ENCODE assay signal across 9 cellular contexts in the genomic region with DNA sequence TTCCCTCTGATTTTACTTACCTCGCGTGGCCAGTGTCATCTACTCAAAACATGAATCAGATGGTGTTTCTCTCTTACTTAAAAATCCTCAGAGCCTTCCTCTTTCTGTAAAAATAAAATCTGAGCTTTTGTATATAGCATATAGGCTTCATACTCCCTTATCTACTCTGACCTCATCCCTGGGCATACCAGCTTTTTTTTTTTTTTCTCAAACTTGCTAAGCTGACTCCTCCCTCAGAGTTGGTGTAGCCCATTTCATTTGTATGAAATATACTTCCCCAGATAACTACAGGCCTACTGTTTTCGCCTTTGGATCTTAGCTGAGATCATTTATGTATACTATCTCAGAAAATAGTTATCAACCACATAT.
A peak's percentile ranks its signal among the peaks of the same experiment; 100 is the strongest.
DNase-seq lines count a peak whose midpoint lies in the region; ATAC-seq lines count a peak whose summit lies in the region.
"Had no signal": no experiment of that assay in that cellular context is flagged by ENCODE, and none has a peak within 500 bp of the region (broad histone marks: within the 10 kb centered on the region; RNA-seq: fewer than 3 reads in every experiment).

No MANE protein-coding gene starts in this region.

- peak; percentile 26 for ATAC-seq in GM19023 (IDR thresholded peaks at IDR 0.05; ENCODE audit: unreplicated experiment)
- peak; percentile 60 for ATAC-seq in HG02759 (IDR thresholded peaks at IDR 0.05; ENCODE audit: unreplicated experiment)

- intact Hi-C loops in activated T-helper 1 cell treated with anti-CD3 and anti-CD28 coated beads, Interleukin-12 subunit alpha, Interleukin-12 subunit beta, Interleukin-2, Interleukin-4 antibody, amounts not matched to agents 30 ng/mL and 10 ng/mL and 1 ng/mL, durations not matched to agents 14 hours and 24 hours and 36 hours (cut with micrococcal nuclease), result no loop called here

- H3K4me1 Mint-ChIP-seq in activated T-helper 1 cell treated with anti-CD3 and anti-CD28 coated beads, Interleukin-12 subunit alpha, Interleukin-12 subunit beta, Interleukin-2, Interleukin-4 antibody, amounts not matched to agents 30 ng/mL and 10 ng/mL and 1 ng/mL, durations not matched to agents 14 hours and 24 hours and 36 hours (ENCODE audit: low read depth), result no peaks in the 10 kb centered on the region

- H3K36me3 Mint-ChIP-seq in activated T-helper 1 cell treated with anti-CD3 and anti-CD28 coated beads, Interleukin-12 subunit alpha, Interleukin-12 subunit beta, Interleukin-2, Interleukin-4 antibody, amounts not matched to agents 30 ng/mL and 10 ng/mL and 1 ng/mL, durations not matched to agents 14 hours and 24 hours and 36 hours (ENCODE audit: low read depth), result no peaks in the 10 kb centered on the region

- peak; percentile 56 for DNase-seq in KBM-7
- DNase-seq in iris pigment epithelial cell (ENCODE audit: low read depth), result peak; percentile 58
- DNase-seq in NCI-H2107 treated with DMSO at 0.1 percent for 48 hours (lab: John Stamatoyannopoulos, UW; ENCODE audit: unreplicated experiment), result no peak
- DNase-seq in T1000 (lab: John Stamatoyannopoulos, UW), result no peak
- DNase-seq in activated T-helper 1 cell treated with anti-CD3 and anti-CD28 coated beads, Interleukin-12 subunit alpha, Interleukin-12 subunit beta, Interleukin-2, Interleukin-4 antibody, amounts not matched to agents 30 ng/mL and 10 ng/mL and 1 ng/mL, durations not matched to agents 14 hours and 24 hours and 36 hours (ENCODE audit: low spot score), result no peak
- no peak for DNase-seq in activated CD8-positive, alpha-beta memory T cell treated with anti-CD3 and anti-CD28 coated beads for 24 hours
- DNase-seq: NCI-H1092 had no signal

- in situ Hi-C loops in KBM-7 (cut with MboI; ENCODE audit: low pct_unique_long_range_greater_than_20kb, low sequenced_read_pairs), result no loop called here

- H3K9me3 Mint-ChIP-seq in activated T-helper 1 cell treated with anti-CD3 and anti-CD28 coated beads, Interleukin-12 subunit alpha, Interleukin-12 subunit beta, Interleukin-2, Interleukin-4 antibody, amounts not matched to agents 30 ng/mL and 10 ng/mL and 1 ng/mL, durations not matched to agents 14 hours and 24 hours and 36 hours, result no peaks in the 10 kb centered on the region

- no peak overlapping the region for H3K4me3 Mint-ChIP-seq in activated T-helper 1 cell treated with anti-CD3 and anti-CD28 coated beads, Interleukin-12 subunit alpha, Interleukin-12 subunit beta, Interleukin-2, Interleukin-4 antibody, amounts not matched to agents 30 ng/mL and 10 ng/mL and 1 ng/mL, durations not matched to agents 14 hours and 24 hours and 36 hours

- H3K27ac Mint-ChIP-seq in activated T-helper 1 cell treated with anti-CD3 and anti-CD28 coated beads, Interleukin-12 subunit alpha, Interleukin-12 subunit beta, Interleukin-2, Interleukin-4 antibody, amounts not matched to agents 30 ng/mL and 10 ng/mL and 1 ng/mL, durations not matched to agents 14 hours and 24 hours and 36 hours, result no peak overlapping the region

- H3K27me3 Mint-ChIP-seq in activated T-helper 1 cell treated with anti-CD3 and anti-CD28 coated beads, Interleukin-12 subunit alpha, Interleukin-12 subunit beta, Interleukin-2, Interleukin-4 antibody, amounts not matched to agents 30 ng/mL and 10 ng/mL and 1 ng/mL, durations not matched to agents 14 hours and 24 hours and 36 hours (ENCODE audit: insufficient read depth), result peaks cover 2% of the 10 kb centered on the region

Comparison
In these comparisons a context has a peak if more than half of its experiments do, and no peak if none do; other contexts are left out.
1. DNase-seq: peak in KBM-7 (single experiment) and iris pigment epithelial cell (single experiment); none in NCI-H2107 treated with DMSO at 0.1 percent for 48 hours (single experiment), T1000 (single experiment), activated T-helper 1 cell treated with anti-CD3 and anti-CD28 coated beads, Interleukin-12 subunit alpha, Interleukin-12 subunit beta, Interleukin-2, Interleukin-4 antibody, amounts not matched to agents 30 ng/mL and 10 ng/mL and 1 ng/mL, durations not matched to agents 14 hours and 24 hours and 36 hours (single experiment) and activated CD8-positive, alpha-beta memory T cell treated with anti-CD3 and anti-CD28 coated beads for 24 hours (single experiment).